In the genomic region with DNA sequence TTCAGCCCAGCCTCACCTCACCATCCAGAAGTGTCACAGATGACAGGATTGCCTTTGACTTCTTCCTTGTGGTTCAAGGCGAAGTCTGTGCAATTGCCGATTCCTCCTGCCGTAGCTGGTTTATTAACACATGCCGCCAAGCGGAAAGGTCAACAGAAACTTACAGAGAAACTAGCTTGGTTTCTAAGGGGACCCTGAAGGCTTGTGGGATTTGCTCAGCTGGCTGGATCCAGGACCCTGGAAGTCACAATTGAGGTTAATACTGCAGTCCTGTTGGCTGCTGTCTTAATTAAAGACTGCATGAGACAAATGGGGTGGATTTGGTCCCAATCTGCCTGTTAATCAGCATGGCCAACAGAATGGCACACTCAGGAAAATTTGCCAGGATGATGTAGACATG, we compare ENCODE assay signal across 23 cellular contexts.
"Had no signal": no experiment of that assay in that cellular context is flagged by ENCODE, and none has a peak within 500 bp of the region (broad histone marks: within the 10 kb centered on the region; RNA-seq: fewer than 3 reads in every experiment).

No MANE protein-coding gene starts in this region.

- H3K27ac ChIP-seq: thoracic aorta, uterus, WERI-Rb-1 had no signal

- H3K36me3 ChIP-seq: thoracic aorta, uterus, WERI-Rb-1 had no signal

- H3K27me3 ChIP-seq: uterus had no signal

- FAIRE-seq: colon, endometrium, frontal cortex, islet of Langerhans had no signal

- H3K4me3 ChIP-seq: thoracic aorta, uterus had no signal

- H3K9me3 ChIP-seq: thoracic aorta, uterus had no signal

- ATAC-seq: activated CD4-positive, CD25-positive, alpha-beta regulatory T cell treated with anti-CD3 and anti-CD28 coated beads, Interleukin-2, amount 50 U/mL, for 24 hours; left colon; naive thymus-derived CD8-positive, alpha-beta T cell had no signal

- H3K4me1 ChIP-seq: uterus had no signal

- DNase-seq: activated CD4-positive, alpha-beta T cell treated with anti-CD3 and anti-CD28 coated beads for 48 hours; activated CD4-positive, alpha-beta T cell treated with anti-CD3 and anti-CD28 coated beads, Interleukin-2, amount 50 U/mL, for 48 hours; activated CD8-positive, alpha-beta memory T cell treated with anti-CD3 and anti-CD28 coated beads for 24 hours; activated gamma-delta T cell; activated naive CD4-positive, alpha-beta T cell treated with anti-CD3 and anti-CD28 coated beads, Interleukin-2, amount 10 ng/mL, durations not matched to agents 7 days and 5 days; amniotic stem cell; dermis blood vessel endothelial cell; effector CD4-positive, alpha-beta T cell; left colon; midbrain; stimulated activated naive CD4-positive, alpha-beta T cell treated with Interleukin-2 at 50 U/mL for 16 hours; SW 1271; T1000; trophoblast cell; uterus; WERI-Rb-1 had no signal
